Comparison of ENCODE assay signal across 11 cellular contexts in genomic region chr17:50110591-50111349, GRCh38. TPM values are rescaled to one million over a fixed set of nuclear protein-coding genes. Genes with fewer than 3 reads are reported as not detected.
A peak's percentile ranks its signal among the peaks of the same experiment; 100 is the strongest.
DNase-seq lines count a peak whose midpoint lies in the region; ATAC-seq and TF ChIP-seq lines count a peak whose summit lies in the region.
"Had no signal": no experiment of that assay in that cellular context is flagged by ENCODE, and none has a peak within 500 bp of the region (broad histone marks: within the 10 kb centered on the region; RNA-seq: fewer than 3 reads in every experiment).

No MANE protein-coding gene starts in this region.

- H3K4me1 Mint-ChIP-seq in neural progenitor cell, result peaks cover 41% of the 10 kb centered on the region

- H3K4me3 ChIP-seq in WERI-Rb-1 (ENCODE audit: low read depth, low read length) (no peak overlapping the region), neural progenitor cell (no peak overlapping the region), upper lobe of left lung (no peak overlapping the region)

- H3K27me3 Mint-ChIP-seq in neural progenitor cell (ENCODE audit: insufficient read depth, low read depth), result peaks cover 6% of the 10 kb centered on the region

- no peak overlapping the region for H3K9ac ChIP-seq in neural progenitor cell

- no peak overlapping the region for H3K4me3 Mint-ChIP-seq in neural progenitor cell
- H3K4me3 Mint-ChIP-seq: CD4-positive, CD25-positive, alpha-beta regulatory T cell; natural killer cell treated with Interleukin-12 subunit alpha and Interleukin-12 subunit beta and Interleukin-15 and Interleukin-18, amount 100 ng/mL, for 72 hours had no signal

- DNase-seq in WERI-Rb-1, result peak; percentile 85
- DNase-seq in cardiac septum (ENCODE audit: low spot score), result peak; percentile 86
- DNase-seq in neural progenitor cell (ENCODE audit: low spot score), result no peak
- peak in 1 of 2 donors; percentile 77 for DNase-seq in upper lobe of left lung
- no peak for DNase-seq in kidney glomerular epithelial cell (lab: John Stamatoyannopoulos, UW)
- DNase-seq in stimulated activated CD4-positive, alpha-beta T cell treated with anti-CD3 and anti-CD28 coated beads, Interleukin-15, amount 100 ng/mL, for 24 hours, result no peak
- DNase-seq: activated CD4-positive, alpha-beta T cell treated with anti-CD3 and anti-CD28 coated beads, Interleukin-2, amount 50 U/mL, for 1 hour; CD4-positive, CD25-positive, alpha-beta regulatory T cell; NCI-H2107 had no signal

- peaks cover 10% of the 10 kb centered on the region for H3K36me3 Mint-ChIP-seq in neural progenitor cell
- H3K36me3 Mint-ChIP-seq: natural killer cell treated with Interleukin-12 subunit alpha and Interleukin-12 subunit beta and Interleukin-15 and Interleukin-18, amount 100 ng/mL, for 72 hours had no signal

- no peak for TF ChIP-seq EP300 in upper lobe of left lung (IDR thresholded peaks at IDR 0.05)

- H3K9me3 Mint-ChIP-seq in neural progenitor cell, result no peaks in the 10 kb centered on the region
- H3K9me3 Mint-ChIP-seq: CD4-positive, CD25-positive, alpha-beta regulatory T cell; natural killer cell treated with Interleukin-12 subunit alpha and Interleukin-12 subunit beta and Interleukin-15 and Interleukin-18, amount 100 ng/mL, for 72 hours had no signal

- H3K27me3 ChIP-seq in WERI-Rb-1 (ENCODE audit: insufficient read depth, low read depth, severe bottlenecking), result no peaks in the 10 kb centered on the region
- H3K27me3 ChIP-seq in neural progenitor cell, result no peaks in the 10 kb centered on the region
- peaks cover 0 to 3% (median 0%) of the 10 kb centered on the region in 4 donors for H3K27me3 ChIP-seq in upper lobe of left lung

- peak overlapping the region; percentile 87 for H3K27ac ChIP-seq in WERI-Rb-1
- peak overlapping the region; percentile 82 for H3K27ac ChIP-seq in neural progenitor cell
- H3K27ac ChIP-seq in upper lobe of left lung, result peak overlapping the region in 3 of 4 donors; percentile 65 to 86 (median 82)

- no peak overlapping the region for H3K4me2 ChIP-seq in neural progenitor cell

- TF ChIP-seq CTCF in WERI-Rb-1 (IDR thresholded peaks at IDR 0.05; ENCODE audit: low read depth, low read length) (no peak), neural progenitor cell (IDR thresholded peaks at IDR 0.05) (no peak), upper lobe of left lung (IDR thresholded peaks at IDR 0.05) (no peak)

- no peaks in the 10 kb centered on the region for H3K79me2 ChIP-seq in neural progenitor cell (ENCODE audit: low read depth)

- WGBS in upper lobe of left lung, 2 donors, result 76 to 85% methylated on average over 9 to 19 of the region's 19 CpGs

- peaks cover 22% of the 10 kb centered on the region for H3F3A ChIP-seq in neural progenitor cell (ENCODE audit: low read depth)

- TF ChIP-seq POLR2A in upper lobe of left lung (IDR thresholded peaks at IDR 0.05), result no peak

- peaks cover 32% of the 10 kb centered on the region for H3K36me3 ChIP-seq in WERI-Rb-1
- H3K36me3 ChIP-seq in neural progenitor cell, result no peaks in the 10 kb centered on the region
- peaks cover 9 to 46% (median 28%) of the 10 kb centered on the region in 4 donors for H3K36me3 ChIP-seq in upper lobe of left lung

- peak overlapping the region; percentile 98 for H3K27ac Mint-ChIP-seq in neural progenitor cell
- H3K27ac Mint-ChIP-seq: natural killer cell treated with Interleukin-12 subunit alpha and Interleukin-12 subunit beta and Interleukin-15 and Interleukin-18, amount 100 ng/mL, for 72 hours had no signal

- ATAC-seq in upper lobe of left lung (ENCODE audit: low FRiP score in 2 of 2) (peak in 1 of 2 donors; percentile 17), GM19324 (IDR thresholded peaks at IDR 0.05; ENCODE audit: low FRiP score, unreplicated experiment) (no peak)
- ATAC-seq: natural killer cell treated with Interleukin-12 subunit alpha and Interleukin-12 subunit beta and Interleukin-15 and Interleukin-18, amount 100 ng/mL, for 72 hours had no signal

- H3K9me3 ChIP-seq in WERI-Rb-1 (ENCODE audit: severe bottlenecking) (no peaks in the 10 kb centered on the region), neural progenitor cell (ENCODE audit: low read depth) (no peaks in the 10 kb centered on the region), upper lobe of left lung (no peaks in the 10 kb centered on the region)

- no peak overlapping the region for H2AFZ ChIP-seq in neural progenitor cell (replicated peaks)

- peaks cover 4% of the 10 kb centered on the region for H4K20me1 ChIP-seq in neural progenitor cell (ENCODE audit: low read depth)

- H3K4me1 ChIP-seq in neural progenitor cell, result peaks cover 18% of the 10 kb centered on the region
- H3K4me1 ChIP-seq in upper lobe of left lung, result peaks cover 9 to 25% (median 16%) of the 10 kb centered on the region in 4 donors

- intact Hi-C loops in cardiac septum (cut with DNase I), result loop anchor here (5.0 kb wide), 1 partner anchor 37 kb away; no protein-coding TSS in a partner anchor

RNA-seq across cellular contexts. Expression of gene PDK2, which starts 15.6 kb away (rescaled TPM):
- 131 TPM for total RNA-seq in cardiac septum
- 12.6 and 17.3 TPM in 2 replicates for total RNA-seq in neural progenitor cell (ENCODE audit: low replicate concordance)
- total RNA-seq in upper lobe of left lung, result 10 to 100 TPM; 15.7 to 80.7 (median 34.9) TPM

RNA-seq across cellular contexts. Expression of gene SAMD14, which starts 19.2 kb away (rescaled TPM):
- 4.4 TPM for total RNA-seq in cardiac septum
- 8.7 and 27.9 TPM in 2 replicates for total RNA-seq in neural progenitor cell (ENCODE audit: low replicate concordance)
- 10 to 100 TPM in 2 of 6 donors, 1 to 10 TPM in 3, under 1 TPM in 1; 0.49 to 16.8 (median 5.6) TPM for total RNA-seq in upper lobe of left lung

RNA-seq across cellular contexts. Expression of gene PPP1R9B, which starts 39.7 kb away (rescaled TPM):
- 46.1 TPM for total RNA-seq in cardiac septum
- 12.0 and 31.4 TPM in 2 replicates for total RNA-seq in neural progenitor cell (ENCODE audit: low replicate concordance)
- total RNA-seq in upper lobe of left lung, result 100 to 1,000 TPM in 1 of 6 donors, 10 to 100 TPM in 5; 37.5 to 121 (median 74.7) TPM

RNA-seq across cellular contexts. Expression of gene ITGA3, which starts 54.9 kb away (rescaled TPM):
- total RNA-seq in cardiac septum, result 57.8 TPM
- 7.7 and 11.9 TPM in 2 replicates for total RNA-seq in neural progenitor cell (ENCODE audit: low replicate concordance)
- 100 to 1,000 TPM; 193 to 469 (median 350) TPM for total RNA-seq in upper lobe of left lung

RNA-seq across cellular contexts. Expression of gene SGCA, which starts 55.0 kb away (rescaled TPM):
- total RNA-seq in cardiac septum (159 TPM), neural progenitor cell (ENCODE audit: low replicate concordance) (1.5 TPM in 1 of 2 replicates, not detected in the other), upper lobe of left lung (10 to 100 TPM in 5 of 6 donors, 1 to 10 TPM in 1; 1.6 to 19.7 (median 14.1) TPM)
- total RNA-seq: CD4-positive, CD25-positive, alpha-beta regulatory T cell had no signal

Comparison
In these comparisons a context has a peak if more than half of its experiments do, and no peak if none do; other contexts are left out.
1. DNase-seq: peak in WERI-Rb-1 (single experiment) and cardiac septum (single experiment); none in neural progenitor cell (single experiment), kidney glomerular epithelial cell (single experiment) and stimulated activated CD4-positive, alpha-beta T cell treated with anti-CD3 and anti-CD28 coated beads, Interleukin-15, amount 100 ng/mL, for 24 hours (single experiment).
2. Peak in every context shown above with its lines, with median percentiles within 50 percentile points of each other: H3K27ac ChIP-seq.